In genomic region chr2:148592812-148593211, GRCh38 we compare ENCODE assay signal across 25 cellular contexts. TPM values are rescaled to one million over a fixed set of nuclear protein-coding genes. Genes with fewer than 3 reads are reported as not detected.
A peak's percentile ranks its signal among the peaks of the same experiment; 100 is the strongest.
DNase-seq lines count a peak whose midpoint lies in the region; ATAC-seq and TF ChIP-seq lines count a peak whose summit lies in the region.
"Had no signal": no experiment of that assay in that cellular context is flagged by ENCODE, and none has a peak within 500 bp of the region (broad histone marks: within the 10 kb centered on the region; RNA-seq: fewer than 3 reads in every experiment).

No MANE protein-coding gene starts in this region.

- H3K9me3 Mint-ChIP-seq in naive thymus-derived CD4-positive, alpha-beta T cell = peaks cover 0 to 8% (median 0%) of the 10 kb centered on the region in 11 donors

- TF ChIP-seq POLR2A in body of pancreas (IDR thresholded peaks at IDR 0.05) = no peak

- H3K4me1 ChIP-seq in BLaER1 treated with 17β-estradiol and CSF1 and Interleukin-3, amounts not matched to agents 10 nM and 100 nM = peaks cover 13 to 28% (median 19%) of the 10 kb centered on the region in 10 experiments
- H3K4me1 ChIP-seq in RWPE2 (ENCODE audit: insufficient read depth, poor library complexity, severe bottlenecking) (peaks cover 14% of the 10 kb centered on the region), body of pancreas (no peaks in the 10 kb centered on the region)
- no peaks in the 10 kb centered on the region for H3K4me1 ChIP-seq in naive thymus-derived CD4-positive, alpha-beta T cell (ENCODE audit: control insufficient read depth in 2 of 2, insufficient read depth in 2 of 2, low read length in 2 of 2)
- H3K4me1 ChIP-seq: A549, Peyer's patch had no signal

- H3K9ac ChIP-seq in BLaER1 treated with 17β-estradiol and CSF1 and Interleukin-3, amounts not matched to agents 10 nM and 100 nM = peak overlapping the region in 3 of 11 experiments; percentile 21 to 28 (median 27); a peak in 2 of 22 replicates

- H3K4me1 Mint-ChIP-seq in naive thymus-derived CD4-positive, alpha-beta T cell = no peaks in the 10 kb centered on the region
- H3K4me1 Mint-ChIP-seq: CD8-positive, alpha-beta memory T cell; T-helper 17 cell had no signal

- no peaks in the 10 kb centered on the region for H3K36me3 ChIP-seq in BLaER1 treated with 17β-estradiol and CSF1 and Interleukin-3, amounts not matched to agents 10 nM and 100 nM
- H3K36me3 ChIP-seq in RWPE2 (ENCODE audit: low read depth) = no peaks in the 10 kb centered on the region
- H3K36me3 ChIP-seq in naive thymus-derived CD4-positive, alpha-beta T cell (ENCODE audit: control insufficient read depth in 2 of 3, insufficient read depth in 3 of 3, low read length in 3 of 3) = no peaks in the 10 kb centered on the region
- no peaks in the 10 kb centered on the region for H3K36me3 ChIP-seq in body of pancreas (replicated peaks in 1 of 2; ENCODE audit: insufficient read depth in 1 of 2, low read depth in 2 of 2)
- H3K36me3 ChIP-seq: Peyer's patch had no signal

- H3K27ac ChIP-seq in BLaER1 treated with 17β-estradiol and CSF1 and Interleukin-3, amounts not matched to agents 10 nM and 100 nM = peak overlapping the region in 9 of 11 experiments; percentile 29 to 70 (median 62); a peak in 16 of 22 replicates
- H3K27ac ChIP-seq in RWPE2 (ENCODE audit: poor library complexity, severe bottlenecking) (peak overlapping the region; percentile 58), body of pancreas (no peak overlapping the region)
- H3K27ac ChIP-seq in naive thymus-derived CD4-positive, alpha-beta T cell (ENCODE audit: low read depth, low read length) = no peak overlapping the region
- H3K27ac ChIP-seq: A549, Peyer's patch, SK-N-MC had no signal

- no peak overlapping the region for H3K27ac Mint-ChIP-seq in naive thymus-derived CD4-positive, alpha-beta T cell
- H3K27ac Mint-ChIP-seq: CD8-positive, alpha-beta memory T cell; H9; T-helper 17 cell had no signal

- no peak overlapping the region for H3K4me3 Mint-ChIP-seq in naive thymus-derived CD4-positive, alpha-beta T cell
- H3K4me3 Mint-ChIP-seq: CD14-positive monocyte; CD8-positive, alpha-beta memory T cell; H9; T-helper 17 cell had no signal

- peaks cover 0 to 4% (median 0%) of the 10 kb centered on the region in 5 donors for H3K27me3 Mint-ChIP-seq in naive thymus-derived CD4-positive, alpha-beta T cell
- H3K27me3 Mint-ChIP-seq: T-helper 17 cell had no signal

- no peaks in the 10 kb centered on the region for H4K20me1 ChIP-seq in BLaER1 treated with 17β-estradiol and CSF1 and Interleukin-3, amounts not matched to agents 10 nM and 100 nM

- intact Hi-C loops in naive thymus-derived CD4-positive, alpha-beta T cell (cut with micrococcal nuclease) = no loop called here
- intact Hi-C loops in body of pancreas (cut with DNase I) = no loop called here

- TF ChIP-seq CTCF in RWPE2 (IDR thresholded peaks at IDR 0.05; ENCODE audit: poor library complexity, severe bottlenecking) = no peak
- no peak for TF ChIP-seq CTCF in body of pancreas (IDR thresholded peaks at IDR 0.05)

- 71 to 80% methylated on average over 4 of the region's 4 CpGs for WGBS in body of pancreas, 2 donors

- no peak for ATAC-seq in RWPE2 (ENCODE audit: low read depth)
- ATAC-seq in naive thymus-derived CD4-positive, alpha-beta T cell = peak; percentile 34
- no peak for ATAC-seq in GM21515 (IDR thresholded peaks at IDR 0.05; ENCODE audit: unreplicated experiment)
- no peak for ATAC-seq in body of pancreas
- ATAC-seq: A549, T-helper 17 cell had no signal

- peak overlapping the region; percentile 15 to 67 (median 52) for H3K4me2 ChIP-seq in BLaER1 treated with 17β-estradiol and CSF1 and Interleukin-3, amounts not matched to agents 10 nM and 100 nM
- H3K4me2 ChIP-seq: A549 had no signal

- peaks cover 0 to 1% (median 0%) of the 10 kb centered on the region in 5 donors for H3K36me3 Mint-ChIP-seq in naive thymus-derived CD4-positive, alpha-beta T cell
- H3K36me3 Mint-ChIP-seq: CD14-positive monocyte; CD8-positive, alpha-beta memory T cell had no signal

- POLR2A ChIA-PET in naive thymus-derived CD4-positive, alpha-beta T cell (lab: Charles Lee) = interaction anchor here (1.3 kb wide), 1 partner anchor 40 kb away, joined by 4 read pairs; no protein-coding TSS in a partner anchor

- peaks cover 0 to 25% (median 7%) of the 10 kb centered on the region in 11 experiments; a peak in 10 of 22 replicates for H3K9me3 ChIP-seq in BLaER1 treated with 17β-estradiol and CSF1 and Interleukin-3, amounts not matched to agents 10 nM and 100 nM (replicated peaks in 1 of 11)
- H3K9me3 ChIP-seq in RWPE2 (ENCODE audit: severe bottlenecking) (no peaks in the 10 kb centered on the region), body of pancreas (no peaks in the 10 kb centered on the region)
- no peaks in the 10 kb centered on the region for H3K9me3 ChIP-seq in naive thymus-derived CD4-positive, alpha-beta T cell (ENCODE audit: control insufficient read depth in 2 of 3, low read length in 3 of 3)
- H3K9me3 ChIP-seq: A549, Peyer's patch had no signal

- CTCF ChIA-PET in naive thymus-derived CD4-positive, alpha-beta T cell (lab: Charles Lee) = no interaction called here

- DNase-seq in Kasumi-1 (lab: John Stamatoyannopoulos, UW) (peak; percentile 86 to 89), RWPE2 (ENCODE audit: low spot score) (no peak), NCI-H524 (lab: John Stamatoyannopoulos, UW) (no peak), foreskin melanocyte (no peak), body of pancreas (no peak)
- no peak for DNase-seq in naive thymus-derived CD4-positive, alpha-beta T cell
- DNase-seq: AML-193; CD8-positive, alpha-beta memory T cell; DMS 273 treated with DMSO at 0.1 percent for 48 hours; DMS79; EL; H9; KBM-7; MM.1S; NCI-H2029; NCI-H446 treated with DMSO at 0.1 percent for 48 hours; NCI-H526 treated with DMSO at 0.1 percent for 48 hours; Peyer's patch; SIG-M5; T-helper 17 cell had no signal

- no peaks in the 10 kb centered on the region for H3K27me3 ChIP-seq in BLaER1 treated with 17β-estradiol and CSF1 and Interleukin-3, amounts not matched to agents 10 nM and 100 nM
- no peaks in the 10 kb centered on the region for H3K27me3 ChIP-seq in RWPE2 (ENCODE audit: insufficient read depth, poor library complexity, severe bottlenecking)
- H3K27me3 ChIP-seq in naive thymus-derived CD4-positive, alpha-beta T cell (ENCODE audit: control insufficient read depth in 2 of 2, insufficient read depth in 2 of 2, low read length in 2 of 2) = no peaks in the 10 kb centered on the region
- H3K27me3 ChIP-seq in body of pancreas = no peaks in the 10 kb centered on the region
- H3K27me3 ChIP-seq: Peyer's patch had no signal

- no peak overlapping the region for H3K4me3 ChIP-seq in BLaER1 treated with 17β-estradiol and CSF1 and Interleukin-3, amounts not matched to agents 10 nM and 100 nM
- H3K4me3 ChIP-seq in RWPE2 (ENCODE audit: severe bottlenecking) (no peak overlapping the region), body of pancreas (no peak overlapping the region)
- H3K4me3 ChIP-seq in naive thymus-derived CD4-positive, alpha-beta T cell (ENCODE audit: low read length) = no peak overlapping the region
- H3K4me3 ChIP-seq: A549, Peyer's patch, SK-N-MC had no signal

RNA-seq across cellular contexts. Expression of gene EPC2, which starts 51.7 kb away (rescaled TPM):
- total RNA-seq in naive thymus-derived CD4-positive, alpha-beta T cell = 10 to 100 TPM; 40.7 to 91.0 (median 80.1) TPM
- polyA plus RNA-seq in naive thymus-derived CD4-positive, alpha-beta T cell = 1 to 10 TPM; 3.9 to 4.0 TPM
- 10 to 100 TPM; 19.2 to 21.1 TPM for total RNA-seq in body of pancreas

Comparison
In these comparisons a context has a peak if more than half of its experiments do, and no peak if none do; other contexts are left out.
1. H3K27ac ChIP-seq: peak in BLaER1 treated with 17β-estradiol and CSF1 and Interleukin-3, amounts not matched to agents 10 nM and 100 nM (9 of 11) and RWPE2 (single experiment); none in naive thymus-derived CD4-positive, alpha-beta T cell (single experiment) and body of pancreas (0 of 4).
2. DNase-seq: peak in Kasumi-1 (2 of 2); none in RWPE2 (single experiment), naive thymus-derived CD4-positive, alpha-beta T cell (0 of 9), NCI-H524 (0 of 2), foreskin melanocyte (single experiment) and body of pancreas (0 of 4).